In genomic region chr16:71637398-71637797, GRCh38 we compare ENCODE assay signal across 21 cellular contexts. TPM values are rescaled to one million over a fixed set of nuclear protein-coding genes. Genes with fewer than 3 reads are reported as not detected.
DNase-seq lines count a peak whose midpoint lies in the region; ATAC-seq lines count a peak whose summit lies in the region.
"Had no signal": no experiment of that assay in that cellular context is flagged by ENCODE, and none has a peak within 500 bp of the region (broad histone marks: within the 10 kb centered on the region; RNA-seq: fewer than 3 reads in every experiment).

No MANE protein-coding gene starts in this region.

- no peak for ATAC-seq in HG02938 (IDR thresholded peaks at IDR 0.05; ENCODE audit: unreplicated experiment)
- ATAC-seq: stimulated activated naive B cell treated with anti-CD40 and anti-IgM and Interleukin-4, amounts not matched to agents 10 μg/mL and 1 μg/mL and 100 μg/mL, for 72 hours had no signal

- H3K27ac ChIP-seq in HUES48 (ENCODE audit: low read depth, low read length) (peak overlapping the region; percentile 69), ectodermal cell (ENCODE audit: insufficient read depth, low read depth, low read length, poor library complexity, severe bottlenecking) (peak overlapping the region; percentile 16), mesodermal cell (ENCODE audit: low read depth, low read length, severe bottlenecking) (peak overlapping the region; percentile 29)
- H3K27ac ChIP-seq: breast epithelium, Peyer's patch had no signal

- peaks cover 37% of the 10 kb centered on the region for H3K36me3 ChIP-seq in HUES48 (ENCODE audit: control insufficient read depth, insufficient read depth, low read length)
- H3K36me3 ChIP-seq in ectodermal cell (ENCODE audit: control insufficient read depth, insufficient read depth, low read length): no peaks in the 10 kb centered on the region
- peaks cover 5% of the 10 kb centered on the region for H3K36me3 ChIP-seq in mesodermal cell (ENCODE audit: control insufficient read depth, insufficient read depth, low read length)
- H3K36me3 ChIP-seq: breast epithelium had no signal

- H3K9me3 ChIP-seq in HUES48 (ENCODE audit: control insufficient read depth, insufficient read depth, low read length): no peaks in the 10 kb centered on the region
- no peaks in the 10 kb centered on the region for H3K9me3 ChIP-seq in ectodermal cell (ENCODE audit: control insufficient read depth, low read length)
- H3K9me3 ChIP-seq in mesodermal cell (ENCODE audit: control insufficient read depth, low read length): no peaks in the 10 kb centered on the region
- H3K9me3 ChIP-seq: breast epithelium, Peyer's patch had no signal

- H3K27me3 ChIP-seq in HUES48 (ENCODE audit: control insufficient read depth, insufficient read depth, low read length): no peaks in the 10 kb centered on the region
- no peaks in the 10 kb centered on the region for H3K27me3 ChIP-seq in ectodermal cell (ENCODE audit: control insufficient read depth, insufficient read depth, low read length, poor library complexity, severe bottlenecking)
- H3K27me3 ChIP-seq: breast epithelium, Peyer's patch had no signal

- no peak overlapping the region for H3K9ac ChIP-seq in HUES48 (ENCODE audit: low read depth, low read length)

- H3K4me3 ChIP-seq in HUES48 (ENCODE audit: low read depth, low read length): no peak overlapping the region
- H3K4me3 ChIP-seq in ectodermal cell (ENCODE audit: insufficient read depth, low read depth, low read length): no peak overlapping the region
- H3K4me3 ChIP-seq in mesodermal cell (ENCODE audit: extremely low read depth, insufficient read depth, low read length, poor library complexity, severe bottlenecking): no peak overlapping the region
- H3K4me3 ChIP-seq: breast epithelium, Peyer's patch had no signal

- H3K4me1 ChIP-seq in HUES48 (ENCODE audit: control insufficient read depth, insufficient read depth, low read length) (peaks cover 18% of the 10 kb centered on the region), ectodermal cell (ENCODE audit: control insufficient read depth, insufficient read depth, low read length) (peaks cover 8% of the 10 kb centered on the region), mesodermal cell (ENCODE audit: control insufficient read depth, insufficient read depth, low read length, poor library complexity, severe bottlenecking) (peaks cover 14% of the 10 kb centered on the region)
- H3K4me1 ChIP-seq: breast epithelium, Peyer's patch had no signal

- peak; percentile 40 for DNase-seq in AG08396 (ENCODE audit: low spot score)
- DNase-seq in HT-29 (ENCODE audit: low spot score): no peak
- DNase-seq in AML-193 (lab: John Stamatoyannopoulos, UW): no peak
- DNase-seq in NCI-H146 (lab: John Stamatoyannopoulos, UW): no peak
- DNase-seq: activated CD4-positive, alpha-beta T cell treated with anti-CD3 and anti-CD28 coated beads, Interleukin-2, amount 50 U/mL, for 1 hour; CD4-positive, alpha-beta T cell; erythroblast; GF-D8; HCEC 1CT; NCI-H1105 treated with DMSO at 0.1 percent for 48 hours; Peyer's patch; stimulated activated CD4-positive, alpha-beta T cell treated with anti-CD3 and anti-CD28 coated beads, Interleukin-4, amount 100 ng/mL, for 4 hours; stimulated activated naive B cell treated with anti-CD40 and anti-IgM and Interleukin-4, amounts not matched to agents 10 μg/mL and 1 μg/mL and 100 μg/mL, for 72 hours had no signal

- 29 to 31% methylated on average over 3 of the region's 3 CpGs for WGBS in ectodermal cell, 2 experiments
- WGBS in mesodermal cell (ENCODE audit: insufficient coverage in 2 of 2), 2 experiments: no CpG with 5 or more reads among the region's 3 CpGs

RNA-seq across cellular contexts. Expression of gene MARVELD3, which starts 11.4 kb away (rescaled TPM):
- 0.46 TPM for polyA plus RNA-seq in ectodermal cell (2013, experiment 1 of 4)
- polyA plus RNA-seq in ectodermal cell (2013, experiment 2 of 4): 0.68 TPM
- 0.27 TPM for polyA plus RNA-seq in ectodermal cell (2013, experiment 3 of 4)
- polyA plus RNA-seq in ectodermal cell (2013, experiment 4 of 4): 0.20 TPM
- polyA plus RNA-seq in mesodermal cell (2013, experiment 1 of 2): 0.22 TPM
- 0.20 TPM for polyA plus RNA-seq in mesodermal cell (2013, experiment 2 of 2)
- total RNA-seq in HT-29 (2014; rRNA removed; shearing (Covaris generic)): 45.7 and 50.8 TPM in 2 replicates
- total RNA-seq: CD4-positive, alpha-beta T cell; NCI-H460; pulmonary artery endothelial cell; T-helper 2 cell treated with Interferon-gamma antibody and Interleukin-4, amounts not matched to agents 100 ng/mL and 5 ng/mL, for 36 hours had no signal

Comparison
In these comparisons a context has a peak if more than half of its experiments do, and no peak if none do; other contexts are left out.
1. H3K27ac ChIP-seq: peak in every context shown above with its lines; median percentile 69 in HUES48; 29 in mesodermal cell; 16 in ectodermal cell.